Comparison of ENCODE assay signal across 11 cellular contexts in the genomic region with DNA sequence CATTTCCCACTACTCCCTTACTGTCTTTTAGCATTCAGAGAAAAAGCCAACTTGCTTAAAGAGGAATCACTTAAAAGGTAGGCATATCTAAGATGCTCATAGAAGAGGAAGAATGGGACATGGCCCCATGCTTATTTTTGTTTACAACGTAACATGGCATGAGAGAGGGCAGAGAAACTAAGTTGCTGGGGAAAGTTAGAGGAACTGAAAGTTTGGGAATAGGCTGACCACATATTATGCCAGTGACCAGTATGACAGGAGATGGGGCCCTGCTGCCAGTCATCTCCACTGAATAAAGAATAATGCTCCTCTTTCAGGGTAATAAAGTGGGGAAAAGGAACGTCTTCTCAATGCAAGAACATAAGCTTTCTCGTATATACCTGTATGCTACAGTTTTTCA. TPM values are rescaled to one million over a fixed set of nuclear protein-coding genes. Genes with fewer than 3 reads are reported as not detected.
DNase-seq lines count a peak whose midpoint lies in the region; ATAC-seq and TF ChIP-seq lines count a peak whose summit lies in the region.
"Had no signal": no experiment of that assay in that cellular context is flagged by ENCODE, and none has a peak within 500 bp of the region (broad histone marks: within the 10 kb centered on the region; RNA-seq: fewer than 3 reads in every experiment).

No MANE protein-coding gene starts in this region.

- POLR2A ChIA-PET in A673 (lab: Charles Lee; ENCODE audit: low non-redundant PET) = no interaction called here

- peaks cover 55% of the 10 kb centered on the region for H3K4me1 Mint-ChIP-seq in activated naive CD8-positive, alpha-beta T cell treated with anti-CD3 and anti-CD28 coated beads, Interleukin-2, amount 50 U/mL, for 24 hours
- peaks cover 46% of the 10 kb centered on the region for H3K4me1 Mint-ChIP-seq in memory B cell

- H3K4me1 ChIP-seq in A673 (ENCODE audit: insufficient read depth, low read length, poor library complexity, severe bottlenecking) = peaks cover 21% of the 10 kb centered on the region
- peaks cover 30% of the 10 kb centered on the region for H3K4me1 ChIP-seq in HAP-1
- peaks cover 0 to 47% (median 28%) of the 10 kb centered on the region in 4 donors for H3K4me1 ChIP-seq in tibial artery

- H3K36me3 ChIP-seq in A673 (ENCODE audit: insufficient read depth, low read length, poor library complexity, severe bottlenecking) (peaks cover 18% of the 10 kb centered on the region), HAP-1 (replicated peaks) (no peaks in the 10 kb centered on the region), tibial artery (no peaks in the 10 kb centered on the region)
- H3K36me3 ChIP-seq: left lung, tibial nerve had no signal

- no peaks in the 10 kb centered on the region for H3K9me3 Mint-ChIP-seq in activated naive CD8-positive, alpha-beta T cell treated with anti-CD3 and anti-CD28 coated beads, Interleukin-2, amount 50 U/mL, for 24 hours
- no peaks in the 10 kb centered on the region for H3K9me3 Mint-ChIP-seq in memory B cell
- H3K9me3 Mint-ChIP-seq: activated T-cell treated with anti-CD3 and anti-CD28 coated beads, Interleukin-2, amount 50 U/mL, for 72 hours had no signal

- TSS peak; percentile 42 for BruUV-seq in A673 (replicated peaks; lab: Mats Ljungman, UMichigan)

- peak overlapping the region; percentile 91 for H3K4me3 Mint-ChIP-seq in activated naive CD8-positive, alpha-beta T cell treated with anti-CD3 and anti-CD28 coated beads, Interleukin-2, amount 50 U/mL, for 24 hours
- peak overlapping the region; percentile 19 for H3K4me3 Mint-ChIP-seq in memory B cell

- CTCF ChIA-PET in A673 (lab: Charles Lee) = no interaction called here

- H3K27me3 ChIP-seq in A673 (replicated peaks; ENCODE audit: insufficient read depth, low read depth, low read length, poor library complexity) (no peaks in the 10 kb centered on the region), HAP-1 (ENCODE audit: low read depth) (no peaks in the 10 kb centered on the region), tibial artery (no peaks in the 10 kb centered on the region)
- H3K27me3 ChIP-seq: tibial nerve had no signal

- H3K27ac ChIP-seq in A673 (ENCODE audit: low read depth, low read length, poor library complexity, severe bottlenecking) = peak overlapping the region; percentile 98
- H3K27ac ChIP-seq in tibial artery = peak overlapping the region in 1 of 2 donors; percentile 89
- H3K27ac ChIP-seq: tibial nerve had no signal

- H3K9me3 ChIP-seq in A673 (ENCODE audit: low read depth, low read length, poor library complexity, severe bottlenecking) (no peaks in the 10 kb centered on the region), HAP-1 (no peaks in the 10 kb centered on the region), tibial artery (no peaks in the 10 kb centered on the region)
- H3K9me3 ChIP-seq: left lung, tibial nerve had no signal

- H3K4me3 ChIP-seq in A673 (ENCODE audit: low read depth, low read length, poor library complexity, severe bottlenecking) = peak overlapping the region; percentile 79
- H3K4me3 ChIP-seq in HAP-1 = peak overlapping the region; percentile 58
- no peak overlapping the region for H3K4me3 ChIP-seq in tibial artery

- DNase-seq in A673 (ENCODE audit: low spot score) (no peak), HAP-1 (ENCODE audit: low spot score in 2 of 2) (no peak), memory B cell (ENCODE audit: low spot score in 2 of 2) (no peak), SW 1271 (lab: John Stamatoyannopoulos, UW) (no peak), DMS153 treated with DMSO at 0.1 percent for 48 hours (lab: John Stamatoyannopoulos, UW; ENCODE audit: unreplicated experiment) (no peak), tibial artery (no peak)
- no peak for DNase-seq in activated naive CD8-positive, alpha-beta T cell treated with anti-CD3 and anti-CD28 coated beads, Interleukin-2, amount 50 U/mL, for 24 hours
- DNase-seq: activated T-cell treated with anti-CD3 and anti-CD28 coated beads, Interleukin-2, amount 50 U/mL, for 72 hours; left lung had no signal

- in situ Hi-C loops in HAP-1 (cut with MboI; ENCODE audit: low sequenced_read_pairs) = no loop called here

- TF ChIP-seq CTCF in A673 (conservative IDR thresholded peaks at IDR 0.05; ENCODE audit: low read depth, low read length) (no peak), tibial artery (IDR thresholded peaks at IDR 0.05) (no peak)

- intact Hi-C loops in A673 (cut with micrococcal nuclease; ENCODE audit: unreplicated experiment) (loop anchor here (2.0 kb wide), 1 partner anchor 77 kb away; the partner anchor contains the start of gene AK3), tibial artery (cut with DNase I; ENCODE audit: low total_unique reads) (loop anchor here (5.0 to 10.0 kb wide), 3 partner anchors 78 to 781 kb away; partner anchors contain the start of gene AK3)

- ATAC-seq in activated naive CD8-positive, alpha-beta T cell treated with anti-CD3 and anti-CD28 coated beads, Interleukin-2, amount 50 U/mL, for 24 hours = no peak
- ATAC-seq in memory B cell (ENCODE audit: low read depth) (no peak), GM19023 (IDR thresholded peaks at IDR 0.05; ENCODE audit: unreplicated experiment) (no peak)
- ATAC-seq: activated T-cell treated with anti-CD3 and anti-CD28 coated beads, Interleukin-2, amount 50 U/mL, for 72 hours; left lung had no signal

- H3K27ac Mint-ChIP-seq in activated naive CD8-positive, alpha-beta T cell treated with anti-CD3 and anti-CD28 coated beads, Interleukin-2, amount 50 U/mL, for 24 hours = no peak overlapping the region
- H3K27ac Mint-ChIP-seq in memory B cell = peak overlapping the region; percentile 25

- H3K27me3 Mint-ChIP-seq in activated naive CD8-positive, alpha-beta T cell treated with anti-CD3 and anti-CD28 coated beads, Interleukin-2, amount 50 U/mL, for 24 hours = no peaks in the 10 kb centered on the region
- H3K27me3 Mint-ChIP-seq in memory B cell = peaks cover 6% of the 10 kb centered on the region

- H3K36me3 Mint-ChIP-seq in activated naive CD8-positive, alpha-beta T cell treated with anti-CD3 and anti-CD28 coated beads, Interleukin-2, amount 50 U/mL, for 24 hours (ENCODE audit: low read depth) = no peaks in the 10 kb centered on the region
- no peaks in the 10 kb centered on the region for H3K36me3 Mint-ChIP-seq in memory B cell

RNA-seq across cellular contexts. Expression of gene PLPP6, which starts 1.9 kb away (rescaled TPM):
- total RNA-seq in A673 (2021) = 30.9 and 39.5 TPM in 2 replicates

RNA-seq across cellular contexts. Expression of gene SPATA6L, which starts 2.3 kb away (rescaled TPM):
- 20.4 and 21.2 TPM in 2 replicates for total RNA-seq in A673 (2021)

RNA-seq across cellular contexts. Expression of gene CDC37L1, which starts 15.4 kb away (rescaled TPM):
- 26.8 and 28.7 TPM in 2 replicates for total RNA-seq in A673 (2021)

Comparison
In these comparisons a context has a peak if more than half of its experiments do, and no peak if none do; other contexts are left out.
1. H3K4me3 ChIP-seq: peak in A673 (single experiment) and HAP-1 (single experiment); none in tibial artery (0 of 2).